8 cellular contexts compared by ENCODE assay signal in the genomic region with DNA sequence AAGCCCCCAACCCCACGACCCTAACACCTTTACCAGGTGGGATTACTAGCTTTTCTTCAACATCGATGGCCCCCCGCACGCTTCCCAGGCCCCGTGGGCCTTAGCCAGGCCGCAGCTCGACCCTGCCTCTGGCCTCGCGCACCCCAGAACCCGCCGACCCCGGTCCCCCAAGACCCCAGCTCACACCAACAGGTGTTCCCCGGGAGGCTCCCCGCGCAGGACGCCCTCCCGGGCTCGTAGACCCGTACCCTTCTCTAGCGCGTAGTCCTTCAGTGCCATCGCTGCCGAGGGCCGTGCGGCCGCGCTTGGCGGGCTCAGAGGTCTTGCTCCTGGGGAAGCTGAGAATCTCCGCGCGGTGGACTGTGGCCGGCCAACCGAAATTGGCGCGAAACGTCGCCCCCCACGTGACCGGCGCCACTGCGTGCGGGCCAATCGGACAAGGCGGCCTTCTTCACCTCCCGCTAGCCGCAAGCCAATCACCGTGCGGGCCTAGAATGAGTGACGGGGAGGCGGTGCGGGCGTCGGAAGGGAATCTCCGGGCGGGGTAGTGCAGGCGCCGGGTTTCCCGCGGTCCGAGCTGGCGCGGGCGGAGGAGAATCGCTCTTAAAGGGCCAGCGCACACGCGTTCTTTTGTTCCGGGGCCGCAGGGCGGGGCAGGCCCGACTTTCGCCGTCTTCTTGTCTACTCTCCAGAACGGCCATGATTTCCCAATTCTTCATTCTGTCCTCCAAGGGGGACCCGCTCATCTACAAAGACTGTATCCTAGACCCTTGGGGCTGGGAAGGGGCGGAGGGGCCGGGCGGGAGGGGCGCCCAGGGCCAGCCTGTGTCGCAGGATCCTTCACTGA. TPM values are rescaled to one million over a fixed set of nuclear protein-coding genes. Genes with fewer than 3 reads are reported as not detected.
DNase-seq lines count a peak whose midpoint lies in the region; ATAC-seq and TF ChIP-seq lines count a peak whose summit lies in the region.

A gene with protein sequence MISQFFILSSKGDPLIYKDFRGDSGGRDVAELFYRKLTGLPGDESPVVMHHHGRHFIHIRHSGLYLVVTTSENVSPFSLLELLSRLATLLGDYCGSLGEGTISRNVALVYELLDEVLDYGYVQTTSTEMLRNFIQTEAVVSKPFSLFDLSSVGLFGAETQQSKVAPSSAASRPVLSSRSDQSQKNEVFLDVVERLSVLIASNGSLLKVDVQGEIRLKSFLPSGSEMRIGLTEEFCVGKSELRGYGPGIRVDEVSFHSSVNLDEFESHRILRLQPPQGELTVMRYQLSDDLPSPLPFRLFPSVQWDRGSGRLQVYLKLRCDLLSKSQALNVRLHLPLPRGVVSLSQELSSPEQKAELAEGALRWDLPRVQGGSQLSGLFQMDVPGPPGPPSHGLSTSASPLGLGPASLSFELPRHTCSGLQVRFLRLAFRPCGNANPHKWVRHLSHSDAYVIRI (plus strand): TSS at position 628 of the 847 bp plus-strand sequence. CDS start 72 bp downstream, at position 700.
MCM7 (minus strand) TSS at position 382 of the 847 bp plus-strand sequence; CDS start at position 279, 103 bp downstream.

- intact Hi-C loops in testis (cut with DNase I; ENCODE audit: low total_unique reads), result no loop called here

- 0% methylated on average over 9 to 80 of the region's 80 CpGs for WGBS in testis, 2 donors

- H3K4me1 ChIP-seq in testis, result no peaks in the 10 kb centered on the region

- no peak for TF ChIP-seq POLR2A in testis (IDR thresholded peaks at IDR 0.05)

- peaks cover 41% of the 10 kb centered on the region for H3K4me1 Mint-ChIP-seq in activated naive CD4-positive, alpha-beta T cell treated with anti-CD3 and anti-CD28 coated beads, Interleukin-2, amount 50 U/mL, for 24 hours

- TF ChIP-seq CTCF in GM06990 (IDR thresholded peaks at IDR 0.05; ENCODE audit: insufficient read depth, low read length, poor library complexity, severe bottlenecking) (no peak), omental fat pad (IDR thresholded peaks at IDR 0.05) (no peak), testis (IDR thresholded peaks at IDR 0.05) (no peak)

- H3K27me3 ChIP-seq in GM06990 (replicated peaks; ENCODE audit: control insufficient read depth, insufficient read depth, low read length) (no peaks in the 10 kb centered on the region), testis (no peaks in the 10 kb centered on the region)

- DNase-seq in GM06990 (ENCODE audit: extremely low read depth, insufficient read length) (peak; percentile 99), NCI-H1092 (lab: John Stamatoyannopoulos, UW) (peak; percentile 99), globus pallidus (ENCODE audit: low spot score) (peak; percentile 99), omental fat pad (ENCODE audit: low spot score) (peak; percentile 93), testis (peak; percentile 99)

- H3K4me3 ChIP-seq in GM06990 (replicated peaks; ENCODE audit: low read depth, low read length) (peak within 1 kb of the TSS; percentile 83), testis (peak within 1 kb of the TSS; percentile 71 to 85)

- no peaks in the 10 kb centered on the region for H3K9me3 ChIP-seq in testis

- H3K36me3 ChIP-seq in GM06990 (ENCODE audit: control insufficient read depth, insufficient read depth, low read length), result peaks cover 31% of the 10 kb centered on the region
- no peaks in the 10 kb centered on the region for H3K36me3 ChIP-seq in testis (ENCODE audit: low read depth, missing control alignments)

- peak within 1 kb of the TSS; percentile 98 for H3K27ac Mint-ChIP-seq in activated naive CD4-positive, alpha-beta T cell treated with anti-CD3 and anti-CD28 coated beads, Interleukin-2, amount 50 U/mL, for 24 hours

- peak within 1 kb of the TSS; percentile 73 to 93 for H3K27ac ChIP-seq in testis

- H3K27me3 Mint-ChIP-seq in activated naive CD4-positive, alpha-beta T cell treated with anti-CD3 and anti-CD28 coated beads, Interleukin-2, amount 50 U/mL, for 24 hours, result no peaks in the 10 kb centered on the region

- H3K9me3 Mint-ChIP-seq in activated naive CD4-positive, alpha-beta T cell treated with anti-CD3 and anti-CD28 coated beads, Interleukin-2, amount 50 U/mL, for 24 hours, result no peaks in the 10 kb centered on the region

- H3K4me3 Mint-ChIP-seq in activated naive CD4-positive, alpha-beta T cell treated with anti-CD3 and anti-CD28 coated beads, Interleukin-2, amount 50 U/mL, for 24 hours, result peak within 1 kb of the TSS; percentile 95

- peak; percentile 77 for ATAC-seq in HG02588 (IDR thresholded peaks at IDR 0.05; ENCODE audit: unreplicated experiment)
- peak; percentile 87 for ATAC-seq in SK-N-SH treated with all-trans-retinoic acid at 6 μM for 48 hours
- peak; percentile 94 for ATAC-seq in omental fat pad (ENCODE audit: low FRiP score)

- peaks cover 26% of the 10 kb centered on the region for H3K36me3 Mint-ChIP-seq in activated naive CD4-positive, alpha-beta T cell treated with anti-CD3 and anti-CD28 coated beads, Interleukin-2, amount 50 U/mL, for 24 hours

TF ChIP-seq in SK-N-SH treated with all-trans-retinoic acid at 6 μM for 48 hours, 23 proteins besides CTCF, POLR2A, EP300 and RAD21:
- no peak for TF ChIP-seq BACH2 (CRISPR knock-in tag; IDR thresholded peaks at IDR 0.05; ENCODE audit: borderline replicate concordance)
- TF ChIP-seq SNAI2 (CRISPR knock-in tag; IDR thresholded peaks at IDR 0.05), result no peak
- TF ChIP-seq, protein P1, sequence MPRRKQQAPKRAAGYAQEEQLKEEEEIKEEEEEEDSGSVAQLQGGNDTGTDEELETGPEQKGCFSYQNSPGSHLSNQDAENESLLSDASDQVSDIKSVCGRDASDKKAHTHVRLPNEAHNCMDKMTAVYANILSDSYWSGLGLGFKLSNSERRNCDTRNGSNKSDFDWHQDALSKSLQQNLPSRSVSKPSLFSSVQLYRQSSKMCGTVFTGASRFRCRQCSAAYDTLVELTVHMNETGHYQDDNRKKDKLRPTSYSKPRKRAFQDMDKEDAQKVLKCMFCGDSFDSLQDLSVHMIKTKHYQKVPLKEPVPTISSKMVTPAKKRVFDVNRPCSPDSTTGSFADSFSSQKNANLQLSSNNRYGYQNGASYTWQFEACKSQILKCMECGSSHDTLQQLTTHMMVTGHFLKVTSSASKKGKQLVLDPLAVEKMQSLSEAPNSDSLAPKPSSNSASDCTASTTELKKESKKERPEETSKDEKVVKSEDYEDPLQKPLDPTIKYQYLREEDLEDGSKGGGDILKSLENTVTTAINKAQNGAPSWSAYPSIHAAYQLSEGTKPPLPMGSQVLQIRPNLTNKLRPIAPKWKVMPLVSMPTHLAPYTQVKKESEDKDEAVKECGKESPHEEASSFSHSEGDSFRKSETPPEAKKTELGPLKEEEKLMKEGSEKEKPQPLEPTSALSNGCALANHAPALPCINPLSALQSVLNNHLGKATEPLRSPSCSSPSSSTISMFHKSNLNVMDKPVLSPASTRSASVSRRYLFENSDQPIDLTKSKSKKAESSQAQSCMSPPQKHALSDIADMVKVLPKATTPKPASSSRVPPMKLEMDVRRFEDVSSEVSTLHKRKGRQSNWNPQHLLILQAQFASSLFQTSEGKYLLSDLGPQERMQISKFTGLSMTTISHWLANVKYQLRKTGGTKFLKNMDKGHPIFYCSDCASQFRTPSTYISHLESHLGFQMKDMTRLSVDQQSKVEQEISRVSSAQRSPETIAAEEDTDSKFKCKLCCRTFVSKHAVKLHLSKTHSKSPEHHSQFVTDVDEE (CRISPR knock-in tag; IDR thresholded peaks at IDR 0.05), result peak; percentile 97
TF ChIP-seq in SK-N-SH treated with all-trans-retinoic acid at 6 μM for 48 hours: peak in this region for 1.

RNA-seq across cellular contexts. Expression of the first gene that starts in this region (rescaled TPM):
- 10 to 100 TPM in 2 of 4 donors, 1 to 10 TPM in 2; 7.2 to 20.6 (median 9.8) TPM for total RNA-seq in omental fat pad
- 10 to 100 TPM; 39.1 to 51.3 TPM for total RNA-seq in testis
- polyA plus RNA-seq in testis (ENCODE audit: insufficient read depth, low read depth, low replicate concordance), result 54.7 TPM

RNA-seq across cellular contexts. Expression of gene MCM7, which starts in this region (rescaled TPM):
- total RNA-seq in omental fat pad (10 to 100 TPM; 17.6 to 42.7 (median 28.7) TPM), testis (10 to 100 TPM; 85.1 to 86.5 TPM)
- 137 TPM for polyA plus RNA-seq in testis (ENCODE audit: insufficient read depth, low read depth, low replicate concordance)

Comparison
In these comparisons a context has a peak if more than half of its experiments do, and no peak if none do; other contexts are left out.
1. Peak in every context shown above with its lines: DNase-seq, ATAC-seq, H3K4me3 ChIP-seq and H3K27ac ChIP-seq.